In the genomic region with DNA sequence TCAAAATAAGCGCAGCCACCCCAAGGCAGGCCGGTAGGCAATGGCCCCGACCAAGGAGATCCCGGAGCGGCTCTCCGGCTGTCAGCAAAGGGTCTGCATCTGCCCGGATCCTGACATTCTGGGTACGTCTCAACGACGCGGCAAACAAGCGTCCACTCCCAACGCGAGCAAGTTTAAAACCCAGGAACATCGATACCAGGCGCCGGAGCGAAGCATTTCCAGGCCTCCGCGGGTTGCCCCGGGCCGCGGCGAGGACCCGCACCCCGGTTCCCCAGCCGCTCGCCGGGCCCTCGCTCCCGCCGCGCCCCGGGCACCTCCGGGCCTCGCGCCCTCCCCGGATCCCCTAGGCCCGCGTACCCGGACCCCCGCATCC, we compare ENCODE assay signal across 8 cellular contexts. TPM values are rescaled to one million over a fixed set of nuclear protein-coding genes. Genes with fewer than 3 reads are reported as not detected.
DNase-seq lines count a peak whose midpoint lies in the region; ATAC-seq and TF ChIP-seq lines count a peak whose summit lies in the region.

No MANE protein-coding gene starts in this region.

- H3K36me3 ChIP-seq in heart left ventricle = no peaks in the 10 kb centered on the region
- H3K36me3 ChIP-seq in ovary = no peaks in the 10 kb centered on the region

- peak; percentile 65 for DNase-seq in AG20443 (ENCODE audit: low spot score)
- peak; percentile 34 for DNase-seq in RKO (ENCODE audit: low spot score)
- DNase-seq in activated naive CD8-positive, alpha-beta T cell treated with anti-CD3 and anti-CD28 coated beads, Interleukin-2, amount 10 ng/mL, durations not matched to agents 7 days and 5 days = peak; percentile 64
- DNase-seq in heart left ventricle = peak; percentile 21 to 62 (median 42)
- peak; percentile 33 to 66 (median 49) for DNase-seq in ovary
- no peak for DNase-seq in kidney glomerular epithelial cell (lab: John Stamatoyannopoulos, UW)

- peak; percentile 38 for ATAC-seq in GM18868 (IDR thresholded peaks at IDR 0.05; ENCODE audit: unreplicated experiment)
- peak; percentile 24 for ATAC-seq in HG03135 (IDR thresholded peaks at IDR 0.05; ENCODE audit: unreplicated experiment)
- peak; percentile 48 for ATAC-seq in activated naive CD8-positive, alpha-beta T cell treated with anti-CD3 and anti-CD28 coated beads, Interleukin-2, amount 10 ng/mL, durations not matched to agents 7 days and 5 days (ENCODE audit: low read depth)
- peak in 3 of 4 donors; percentile 11 to 47 (median 42) for ATAC-seq in heart left ventricle

- peak overlapping the region; percentile 93 for H3K27ac Mint-ChIP-seq in activated naive CD8-positive, alpha-beta T cell treated with anti-CD3 and anti-CD28 coated beads, Interleukin-2, amount 10 ng/mL, durations not matched to agents 7 days and 5 days

- TF ChIP-seq POLR2A in heart left ventricle (IDR thresholded peaks at IDR 0.05) (no peak), ovary (IDR thresholded peaks at IDR 0.05) (no peak)

- no peak for TF ChIP-seq EP300 in ovary (IDR thresholded peaks at IDR 0.05)

- POLR2A ChIA-PET in activated naive CD8-positive, alpha-beta T cell treated with anti-CD3 and anti-CD28 coated beads, Interleukin-2, amount 10 ng/mL, durations not matched to agents 7 days and 5 days (lab: Charles Lee) = interaction anchor here (1.3 kb wide), 1 partner anchor 19 kb away, joined by 6 read pairs; no protein-coding TSS in a partner anchor

- H3K4me3 ChIP-seq in heart left ventricle = peak overlapping the region; percentile 67 to 95 (median 77)
- peak overlapping the region; percentile 81 for H3K4me3 ChIP-seq in ovary

- TF ChIP-seq CTCF in heart left ventricle (IDR thresholded peaks at IDR 0.05) = no peak
- no peak for TF ChIP-seq CTCF in ovary (IDR thresholded peaks at IDR 0.05)

- H3K27me3 ChIP-seq in heart left ventricle (no peaks in the 10 kb centered on the region), ovary (no peaks in the 10 kb centered on the region)

- H3K36me3 Mint-ChIP-seq in activated naive CD8-positive, alpha-beta T cell treated with anti-CD3 and anti-CD28 coated beads, Interleukin-2, amount 10 ng/mL, durations not matched to agents 7 days and 5 days = peaks cover 6% of the 10 kb centered on the region

- H3K27ac ChIP-seq in heart left ventricle (peak overlapping the region; percentile 80 to 95 (median 90)), ovary (peak overlapping the region; percentile 93 to 95)

- H3K9me3 Mint-ChIP-seq in activated naive CD8-positive, alpha-beta T cell treated with anti-CD3 and anti-CD28 coated beads, Interleukin-2, amount 10 ng/mL, durations not matched to agents 7 days and 5 days = no peaks in the 10 kb centered on the region

- H3K9me3 ChIP-seq in heart left ventricle = no peaks in the 10 kb centered on the region
- no peaks in the 10 kb centered on the region for H3K9me3 ChIP-seq in ovary

- H3K27me3 Mint-ChIP-seq in activated naive CD8-positive, alpha-beta T cell treated with anti-CD3 and anti-CD28 coated beads, Interleukin-2, amount 10 ng/mL, durations not matched to agents 7 days and 5 days = no peaks in the 10 kb centered on the region

- intact Hi-C loops in heart left ventricle (cut with DNase I) (loop anchor here in 2 of 10 donors (2.0 to 5.0 kb wide), 2 partner anchors 34 to 37 kb away; a partner anchor contains a TSS), ovary (cut with DNase I) (no loop called here)

- peaks cover 23% of the 10 kb centered on the region for H3K4me1 Mint-ChIP-seq in activated naive CD8-positive, alpha-beta T cell treated with anti-CD3 and anti-CD28 coated beads, Interleukin-2, amount 10 ng/mL, durations not matched to agents 7 days and 5 days

- H3K4me1 ChIP-seq in heart left ventricle (peaks cover 0 to 44% (median 30%) of the 10 kb centered on the region in 12 donors), ovary (ENCODE audit: insufficient read depth) (peaks cover 12% of the 10 kb centered on the region)

- peak overlapping the region; percentile 93 for H3K4me3 Mint-ChIP-seq in activated naive CD8-positive, alpha-beta T cell treated with anti-CD3 and anti-CD28 coated beads, Interleukin-2, amount 10 ng/mL, durations not matched to agents 7 days and 5 days

- WGBS in heart left ventricle, 4 donors = 0 to 1% (median 1%) methylated on average over 25 to 42 of the region's 42 CpGs
- 0% methylated on average over 41 to 42 of the region's 42 CpGs for WGBS in ovary, 3 donors

RNA-seq across cellular contexts. Expression of a gene that starts 0.5 kb away (rescaled TPM):
- total RNA-seq in activated naive CD8-positive, alpha-beta T cell treated with anti-CD3 and anti-CD28 coated beads, Interleukin-2, amount 10 ng/mL, durations not matched to agents 7 days and 5 days = 10 to 100 TPM; 26.5 to 26.9 TPM
- total RNA-seq in heart left ventricle (10 to 100 TPM; 28.2 to 43.7 (median 37.8) TPM), ovary (10 to 100 TPM; 20.9 to 41.0 (median 38.8) TPM)
- polyA plus RNA-seq in heart left ventricle (10 to 100 TPM; 23.6 to 24.0 TPM), ovary (10 to 100 TPM; 19.3 to 55.1 TPM)

RNA-seq across cellular contexts. Expression of a gene that starts 20.3 kb away (rescaled TPM):
- 1 to 10 TPM; 6.2 to 7.5 TPM for total RNA-seq in activated naive CD8-positive, alpha-beta T cell treated with anti-CD3 and anti-CD28 coated beads, Interleukin-2, amount 10 ng/mL, durations not matched to agents 7 days and 5 days
- 10 to 100 TPM; 35.1 to 69.8 (median 43.5) TPM for total RNA-seq in heart left ventricle
- polyA plus RNA-seq in heart left ventricle = 10 to 100 TPM; 29.4 to 41.1 TPM
- total RNA-seq in ovary = 10 to 100 TPM in 6 of 7 donors, 1 to 10 TPM in 1; 9.1 to 24.8 (median 19.1) TPM
- 10 to 100 TPM in 1 of 2 donors, 1 to 10 TPM in 1; 9.9 to 32.1 TPM for polyA plus RNA-seq in ovary

RNA-seq across cellular contexts. Expression of a gene that starts 36.6 kb away (rescaled TPM):
- 10 to 100 TPM; 72.7 to 75.7 TPM for total RNA-seq in activated naive CD8-positive, alpha-beta T cell treated with anti-CD3 and anti-CD28 coated beads, Interleukin-2, amount 10 ng/mL, durations not matched to agents 7 days and 5 days
- 100 to 1,000 TPM; 118 to 252 (median 151) TPM for total RNA-seq in heart left ventricle
- 100 to 1,000 TPM; 191 to 284 TPM for polyA plus RNA-seq in heart left ventricle
- 100 to 1,000 TPM in 1 of 7 donors, 10 to 100 TPM in 6; 73.0 to 111 (median 90.9) TPM for total RNA-seq in ovary
- 100 to 1,000 TPM; 104 to 124 TPM for polyA plus RNA-seq in ovary
